Comparison of ENCODE assay signal across 13 cellular contexts in the genomic region with DNA sequence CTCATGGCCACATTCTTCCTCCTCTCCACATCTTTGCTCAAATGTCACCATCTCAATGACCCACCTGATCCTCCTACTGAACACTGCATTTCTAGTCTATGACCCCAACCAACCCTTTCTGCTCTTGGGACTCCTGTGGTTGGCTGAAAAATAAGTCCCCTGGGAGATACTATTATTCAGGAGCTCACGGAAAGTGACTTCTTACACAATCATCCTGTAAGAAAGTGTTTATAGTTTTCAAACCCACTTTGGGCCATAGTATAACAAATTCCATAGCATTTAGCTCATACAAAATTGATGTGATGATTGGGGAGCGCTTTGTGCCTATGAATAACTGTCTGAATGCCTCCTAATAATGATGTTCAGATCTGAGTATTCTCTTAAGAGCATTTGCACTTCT.
A peak's percentile ranks its signal among the peaks of the same experiment; 100 is the strongest.
DNase-seq lines count a peak whose midpoint lies in the region; ATAC-seq and TF ChIP-seq lines count a peak whose summit lies in the region.
"Had no signal": no experiment of that assay in that cellular context is flagged by ENCODE, and none has a peak within 500 bp of the region (broad histone marks: within the 10 kb centered on the region; RNA-seq: fewer than 3 reads in every experiment).

No MANE protein-coding gene starts in this region.

- H3K9me3 Mint-ChIP-seq in T-helper 2 cell treated with Interferon-gamma antibody and Interleukin-4, amounts not matched to agents 5 μg/mL and 100 μg/mL, for 36 hours = no peaks in the 10 kb centered on the region
- H3K9me3 Mint-ChIP-seq in activated T-helper 2 cell treated with anti-CD3 and anti-CD28 coated beads, Interferon-gamma antibody, Interleukin-2, Interleukin-4, amounts not matched to agents 10 μg/mL and 5 μg/mL and 100 μg/mL, durations not matched to agents 14 hours and 24 hours and 36 hours = no peaks in the 10 kb centered on the region
- H3K9me3 Mint-ChIP-seq: CD8-positive, alpha-beta T cell; IgD-negative memory B cell had no signal

- H3K36me3 ChIP-seq in PC-3 (ENCODE audit: low read depth, low read length) (no peaks in the 10 kb centered on the region), mesenchymal stem cell (ENCODE audit: control insufficient read depth in 1 of 2, insufficient read depth in 2 of 2, low read depth in 1 of 2, low read length in 2 of 2) (no peaks in the 10 kb centered on the region)

- no peaks in the 10 kb centered on the region for H3K79me1 ChIP-seq in mesenchymal stem cell (replicated peaks; ENCODE audit: low read length, poor library complexity, severe bottlenecking)

- no TSS peak for BruUV-seq in PC-3 (replicated peaks; lab: Mats Ljungman, UMichigan)

- H3K4me3 Mint-ChIP-seq in T-helper 2 cell treated with Interferon-gamma antibody and Interleukin-4, amounts not matched to agents 5 μg/mL and 100 μg/mL, for 36 hours = no peak overlapping the region
- no peak overlapping the region for H3K4me3 Mint-ChIP-seq in activated T-helper 2 cell treated with anti-CD3 and anti-CD28 coated beads, Interferon-gamma antibody, Interleukin-2, Interleukin-4, amounts not matched to agents 10 μg/mL and 5 μg/mL and 100 μg/mL, durations not matched to agents 14 hours and 24 hours and 36 hours (ENCODE audit: low read depth)
- H3K4me3 Mint-ChIP-seq: CD14-positive monocyte; CD8-positive, alpha-beta T cell; IgD-negative memory B cell had no signal

- CTCF ChIA-PET in PC-3 (lab: Charles Lee) = no interaction called here

- no peaks in the 10 kb centered on the region for H3K36me3 Mint-ChIP-seq in T-helper 2 cell treated with Interferon-gamma antibody and Interleukin-4, amounts not matched to agents 5 μg/mL and 100 μg/mL, for 36 hours (ENCODE audit: low read depth)
- no peaks in the 10 kb centered on the region for H3K36me3 Mint-ChIP-seq in activated T-helper 2 cell treated with anti-CD3 and anti-CD28 coated beads, Interferon-gamma antibody, Interleukin-2, Interleukin-4, amounts not matched to agents 10 μg/mL and 5 μg/mL and 100 μg/mL, durations not matched to agents 14 hours and 24 hours and 36 hours (ENCODE audit: low read depth)
- H3K36me3 Mint-ChIP-seq: CD14-positive monocyte; CD8-positive, alpha-beta T cell; IgD-negative memory B cell had no signal

- H3K27ac ChIP-seq in PC-3 (ENCODE audit: low read length) (peak overlapping the region; percentile 61), epithelial cell of prostate (peak overlapping the region; percentile 28), mesenchymal stem cell (ENCODE audit: low read length, poor library complexity, severe bottlenecking) (peak overlapping the region; percentile 19)
- H3K27ac ChIP-seq: A549 had no signal

- no peak overlapping the region for H4K8ac ChIP-seq in mesenchymal stem cell (ENCODE audit: low read length)

- H3K9me3 ChIP-seq in PC-3 (ENCODE audit: low read length) = no peaks in the 10 kb centered on the region
- no peaks in the 10 kb centered on the region for H3K9me3 ChIP-seq in mesenchymal stem cell (ENCODE audit: control insufficient read depth, low read length)
- H3K9me3 ChIP-seq: A549 had no signal

- intact Hi-C loops in PC-3 (cut with micrococcal nuclease) = no loop called here
- intact Hi-C loops in activated T-helper 2 cell treated with anti-CD3 and anti-CD28 coated beads, Interferon-gamma antibody, Interleukin-2, Interleukin-4, amounts not matched to agents 10 μg/mL and 5 μg/mL and 100 μg/mL, durations not matched to agents 14 hours and 24 hours and 36 hours (cut with micrococcal nuclease) = no loop called here

- no peak overlapping the region for H3K9ac ChIP-seq in PC-3 (ENCODE audit: low read length)
- H3K9ac ChIP-seq in mesenchymal stem cell (ENCODE audit: low read length) = no peak overlapping the region

- no peak overlapping the region for H3K14ac ChIP-seq in mesenchymal stem cell (ENCODE audit: low read length in 2 of 2)

- ATAC-seq in PC-3 (no peak), HG03460 (IDR thresholded peaks at IDR 0.05; ENCODE audit: unreplicated experiment) (no peak)
- ATAC-seq: A549; CD8-positive, alpha-beta T cell had no signal

- DNase-seq in H4 (ENCODE audit: low spot score) = peak; percentile 31
- DNase-seq in PC-3 = no peak
- no peak for DNase-seq in epithelial cell of prostate (ENCODE audit: low read depth, low spot score)
- peak; percentile 46 for DNase-seq in mesenchymal stem cell
- DNase-seq in T-helper 2 cell treated with Interferon-gamma antibody and Interleukin-4, amounts not matched to agents 5 μg/mL and 100 μg/mL, for 36 hours (ENCODE audit: low spot score) = no peak
- no peak for DNase-seq in activated T-helper 2 cell treated with anti-CD3 and anti-CD28 coated beads, Interferon-gamma antibody, Interleukin-2, Interleukin-4, amounts not matched to agents 10 μg/mL and 5 μg/mL and 100 μg/mL, durations not matched to agents 14 hours and 24 hours and 36 hours (ENCODE audit: low spot score)
- DNase-seq: CD8-positive, alpha-beta T cell; COR-L47; GF-D8 had no signal

- H3F3A ChIP-seq in PC-3 (ENCODE audit: low read length, unreplicated experiment) = no peaks in the 10 kb centered on the region

- H4K20me1 ChIP-seq in PC-3 (ENCODE audit: low read length) = no peaks in the 10 kb centered on the region

- no CpG with 5 or more reads among the region's 2 CpGs for WGBS in mesenchymal stem cell

- H3K27me3 ChIP-seq in PC-3 (ENCODE audit: low read length) (no peaks in the 10 kb centered on the region), mesenchymal stem cell (ENCODE audit: control insufficient read depth in 1 of 2, insufficient read depth in 1 of 2, low read length in 2 of 2) (no peaks in the 10 kb centered on the region)

- no peak overlapping the region for H2AFZ ChIP-seq in PC-3 (ENCODE audit: low read length)
- no peak overlapping the region for H2AFZ ChIP-seq in mesenchymal stem cell (ENCODE audit: low read depth, low read length)

- H2BK15ac ChIP-seq in mesenchymal stem cell (ENCODE audit: low read depth, poor library complexity, severe bottlenecking) = no peak overlapping the region

- H4K91ac ChIP-seq in mesenchymal stem cell (ENCODE audit: low read length) = no peak overlapping the region

- H3K4me1 ChIP-seq in PC-3 (ENCODE audit: insufficient read depth, low read length) (peaks cover 23% of the 10 kb centered on the region), mesenchymal stem cell (ENCODE audit: control insufficient read depth, insufficient read depth, low read depth, low read length) (no peaks in the 10 kb centered on the region)

- no peak overlapping the region for H3K27ac Mint-ChIP-seq in T-helper 2 cell treated with Interferon-gamma antibody and Interleukin-4, amounts not matched to agents 5 μg/mL and 100 μg/mL, for 36 hours
- no peak overlapping the region for H3K27ac Mint-ChIP-seq in activated T-helper 2 cell treated with anti-CD3 and anti-CD28 coated beads, Interferon-gamma antibody, Interleukin-2, Interleukin-4, amounts not matched to agents 10 μg/mL and 5 μg/mL and 100 μg/mL, durations not matched to agents 14 hours and 24 hours and 36 hours
- H3K27ac Mint-ChIP-seq: CD14-positive monocyte; CD8-positive, alpha-beta T cell; IgD-negative memory B cell had no signal

- no peak overlapping the region for H3K4me3 ChIP-seq in PC-3 (ENCODE audit: low read length)
- H3K4me3 ChIP-seq in mesenchymal stem cell (ENCODE audit: insufficient read depth in 1 of 2, low read depth in 1 of 2, low read length in 2 of 2) = no peak overlapping the region
- H3K4me3 ChIP-seq: A549 had no signal

- H3K9me2 ChIP-seq in PC-3 (replicated peaks; ENCODE audit: low read length) = no peaks in the 10 kb centered on the region

- H2BK12ac ChIP-seq in mesenchymal stem cell (ENCODE audit: low read length in 2 of 2) = no peak overlapping the region

- H3K4ac ChIP-seq in mesenchymal stem cell (ENCODE audit: low read depth in 1 of 2, low read length in 2 of 2) = no peak overlapping the region

- no peaks in the 10 kb centered on the region for H3K79me2 ChIP-seq in PC-3 (ENCODE audit: low read length)

- H3K27me3 Mint-ChIP-seq in T-helper 2 cell treated with Interferon-gamma antibody and Interleukin-4, amounts not matched to agents 5 μg/mL and 100 μg/mL, for 36 hours (ENCODE audit: low read depth) = no peaks in the 10 kb centered on the region
- H3K27me3 Mint-ChIP-seq in activated T-helper 2 cell treated with anti-CD3 and anti-CD28 coated beads, Interferon-gamma antibody, Interleukin-2, Interleukin-4, amounts not matched to agents 10 μg/mL and 5 μg/mL and 100 μg/mL, durations not matched to agents 14 hours and 24 hours and 36 hours (ENCODE audit: low read depth) = no peaks in the 10 kb centered on the region
- H3K27me3 Mint-ChIP-seq: IgD-negative memory B cell had no signal

- no peak overlapping the region for H2BK120ac ChIP-seq in mesenchymal stem cell (ENCODE audit: low read depth, low read length)

- no peaks in the 10 kb centered on the region for H3K4me1 Mint-ChIP-seq in T-helper 2 cell treated with Interferon-gamma antibody and Interleukin-4, amounts not matched to agents 5 μg/mL and 100 μg/mL, for 36 hours (ENCODE audit: low read depth)
- H3K4me1 Mint-ChIP-seq in activated T-helper 2 cell treated with anti-CD3 and anti-CD28 coated beads, Interferon-gamma antibody, Interleukin-2, Interleukin-4, amounts not matched to agents 10 μg/mL and 5 μg/mL and 100 μg/mL, durations not matched to agents 14 hours and 24 hours and 36 hours (ENCODE audit: low read depth) = no peaks in the 10 kb centered on the region
- H3K4me1 Mint-ChIP-seq: CD14-positive monocyte, IgD-negative memory B cell had no signal

- no peak for TF ChIP-seq CTCF in PC-3 (conservative IDR thresholded peaks at IDR 0.05; ENCODE audit: low read depth, low read length)

- H3K4me2 ChIP-seq in PC-3 (ENCODE audit: low read length) = peak overlapping the region; percentile 30; the same call in 1 of the 2 replicates
- H3K4me2 ChIP-seq in mesenchymal stem cell (ENCODE audit: low read length, poor library complexity, severe bottlenecking) = no peak overlapping the region
- H3K4me2 ChIP-seq: A549 had no signal

- no peak overlapping the region for H2AK5ac ChIP-seq in mesenchymal stem cell (ENCODE audit: low read length, severe bottlenecking)

- POLR2A ChIA-PET in PC-3 (lab: Charles Lee; ENCODE audit: unreplicated experiment) = interaction anchor here (0.5 kb wide), 1 partner anchor 92 kb away, joined by 3 read pairs; no protein-coding TSS in a partner anchor

- H3K23ac ChIP-seq in mesenchymal stem cell (ENCODE audit: low read length in 2 of 2) = no peak overlapping the region

- H2BK5ac ChIP-seq in mesenchymal stem cell (ENCODE audit: low read depth, low read length, poor library complexity, severe bottlenecking) = no peak overlapping the region

- no peak overlapping the region for H3K18ac ChIP-seq in mesenchymal stem cell (ENCODE audit: low read depth in 1 of 2, low read length in 2 of 2)

Comparison
In these comparisons a context has a peak if more than half of its experiments do, and no peak if none do; other contexts are left out.
1. DNase-seq: peak in H4 (single experiment) and mesenchymal stem cell (single experiment); none in PC-3 (single experiment), epithelial cell of prostate (single experiment), T-helper 2 cell treated with Interferon-gamma antibody and Interleukin-4, amounts not matched to agents 5 μg/mL and 100 μg/mL, for 36 hours (single experiment) and activated T-helper 2 cell treated with anti-CD3 and anti-CD28 coated beads, Interferon-gamma antibody, Interleukin-2, Interleukin-4, amounts not matched to agents 10 μg/mL and 5 μg/mL and 100 μg/mL, durations not matched to agents 14 hours and 24 hours and 36 hours (single experiment).
2. Peak in every context shown above with its lines, with median percentiles within 50 percentile points of each other: H3K27ac ChIP-seq.